ENCODE assay signal across 12 cellular contexts in genomic region chr2:157173740-157174184, GRCh38.
DNase-seq lines count a peak whose midpoint lies in the region; ATAC-seq and TF ChIP-seq lines count a peak whose summit lies in the region.
"Had no signal": no experiment of that assay in that cellular context is flagged by ENCODE, and none has a peak within 500 bp of the region (broad histone marks: within the 10 kb centered on the region; RNA-seq: fewer than 3 reads in every experiment).

No MANE protein-coding gene starts in this region.

- peaks cover 10% of the 10 kb centered on the region for H3K9me3 Mint-ChIP-seq in mesothelial cell of epicardium
- H3K9me3 Mint-ChIP-seq in naive thymus-derived CD8-positive, alpha-beta T cell = peaks cover 0 to 3% (median 0%) of the 10 kb centered on the region in 9 donors
- H3K9me3 Mint-ChIP-seq: dendritic cell treated with granulocyte-macrophage colony-stimulating factor and Interleukin-4, amounts not matched to agents 40 ng/mL and 50 ng/mL, for 4 days had no signal

- peak overlapping the region; percentile 9 for H3K27ac Mint-ChIP-seq in mesothelial cell of epicardium
- H3K27ac Mint-ChIP-seq in naive thymus-derived CD8-positive, alpha-beta T cell = no peak overlapping the region
- H3K27ac Mint-ChIP-seq: dendritic cell treated with granulocyte-macrophage colony-stimulating factor and Interleukin-4, amounts not matched to agents 40 ng/mL and 50 ng/mL, for 4 days had no signal

- ATAC-seq in naive thymus-derived CD8-positive, alpha-beta T cell = no peak

- H3K27me3 ChIP-seq in AG04450 (ENCODE audit: control insufficient read depth, insufficient read depth, low read length) = no peaks in the 10 kb centered on the region

- POLR2A ChIA-PET in AG04450 (lab: Yijun Ruan, JAX) = interaction anchor here (0.7 to 2.1 kb wide), 3 partner anchors 9 to 121 kb away, joined by 3 to 11 read pairs (median 9); no protein-coding TSS in a partner anchor
- POLR2A ChIA-PET in naive thymus-derived CD8-positive, alpha-beta T cell (lab: Charles Lee) = no interaction called here

- H3K27ac ChIP-seq in AG04450 (ENCODE audit: low read depth, low read length) (peak overlapping the region; percentile 82), coronary artery (peak overlapping the region; percentile 43 to 47)
- H3K27ac ChIP-seq: KMS-11, WERI-Rb-1 had no signal

- no peaks in the 10 kb centered on the region for H3K36me3 Mint-ChIP-seq in mesothelial cell of epicardium
- no peaks in the 10 kb centered on the region for H3K36me3 Mint-ChIP-seq in naive thymus-derived CD8-positive, alpha-beta T cell

- TF ChIP-seq CTCF in AG04450 (IDR thresholded peaks at IDR 0.05; ENCODE audit: low read depth, low read length) = no peak
- TF ChIP-seq CTCF in coronary artery (IDR thresholded peaks at IDR 0.05) = no peak
- no peak for TF ChIP-seq CTCF in mesothelial cell of epicardium (IDR thresholded peaks at IDR 0.05; ENCODE audit: unreplicated experiment)

- H3K27me3 Mint-ChIP-seq in mesothelial cell of epicardium (ENCODE audit: low read depth) = no peaks in the 10 kb centered on the region
- peaks cover 0 to 23% (median 4%) of the 10 kb centered on the region in 5 donors for H3K27me3 Mint-ChIP-seq in naive thymus-derived CD8-positive, alpha-beta T cell

- H3K9me3 ChIP-seq in AG04450 (ENCODE audit: control insufficient read depth, insufficient read depth, low read length) = no peaks in the 10 kb centered on the region

- H3K4me3 ChIP-seq in AG04450 (ENCODE audit: low read depth, low read length) (no peak overlapping the region; the same call in 1 of the 2 replicates), coronary artery (peak overlapping the region; percentile 20)

- H3K4me1 Mint-ChIP-seq in mesothelial cell of epicardium = peaks cover 11% of the 10 kb centered on the region
- no peaks in the 10 kb centered on the region for H3K4me1 Mint-ChIP-seq in naive thymus-derived CD8-positive, alpha-beta T cell

- CTCF ChIA-PET in AG04450 (lab: Charles Lee) = interaction anchor here (1.0 kb wide), 1 partner anchor 26 kb away, joined by 4 read pairs; no protein-coding TSS in a partner anchor

- no peak overlapping the region for H3K4me3 Mint-ChIP-seq in mesothelial cell of epicardium
- no peak overlapping the region for H3K4me3 Mint-ChIP-seq in naive thymus-derived CD8-positive, alpha-beta T cell
- H3K4me3 Mint-ChIP-seq: dendritic cell treated with granulocyte-macrophage colony-stimulating factor and Interleukin-4, amounts not matched to agents 40 ng/mL and 50 ng/mL, for 4 days had no signal

- DNase-seq in AG04450 (ENCODE audit: low read depth, low spot score) (peak; percentile 98), NCI-H1694 treated with DMSO at 0.1 percent for 48 hours (lab: John Stamatoyannopoulos, UW) (peak; percentile 52), coronary artery (ENCODE audit: low spot score) (no peak), mesothelial cell of epicardium (ENCODE audit: low spot score in 2 of 2, unreplicated experiment in 2 of 2) (no peak), HuH-7.5 (ENCODE audit: low spot score) (no peak), MV-4-11 (lab: John Stamatoyannopoulos, UW) (no peak)
- no peak for DNase-seq in activated T-cell treated with anti-CD3 and anti-CD28 coated beads, Interleukin-2, amount 50 U/mL, for 1 hour
- no peak for DNase-seq in naive thymus-derived CD8-positive, alpha-beta T cell
- DNase-seq: posterior cingulate gyrus, WERI-Rb-1 had no signal

Comparison
In these comparisons a context has a peak if more than half of its experiments do, and no peak if none do; other contexts are left out.
1. DNase-seq: peak in AG04450 (single experiment) and NCI-H1694 treated with DMSO at 0.1 percent for 48 hours (single experiment); none in coronary artery (single experiment), mesothelial cell of epicardium (0 of 2), HuH-7.5 (single experiment), activated T-cell treated with anti-CD3 and anti-CD28 coated beads, Interleukin-2, amount 50 U/mL, for 1 hour (single experiment), MV-4-11 (single experiment) and naive thymus-derived CD8-positive, alpha-beta T cell (0 of 10).